ENCODE assay signal across 1 cellular context in genomic region chr19:10402441-10403038, GRCh38.
TF ChIP-seq lines count a peak whose summit lies in the region.

No MANE protein-coding gene starts in this region.

TF ChIP-seq in H1, 55 proteins besides CTCF, POLR2A, EP300 and RAD21:
- TF ChIP-seq GTF2F1 (IDR thresholded peaks at IDR 0.05; ENCODE audit: borderline replicate concordance, low read depth, low read length) (no peak), HDAC6 (IDR thresholded peaks at IDR 0.05; ENCODE audit: low read depth, low read length) (no peak), SRF (IDR thresholded peaks at IDR 0.05; ENCODE audit: low read depth, low read length) (no peak), MAX (IDR thresholded peaks at IDR 0.05) (peak; percentile 44; the same call in 1 of the 2 replicates)
TF ChIP-seq in H1: peak in this region for 1.
